ENCODE assay signal across 24 cellular contexts in the genomic region with DNA sequence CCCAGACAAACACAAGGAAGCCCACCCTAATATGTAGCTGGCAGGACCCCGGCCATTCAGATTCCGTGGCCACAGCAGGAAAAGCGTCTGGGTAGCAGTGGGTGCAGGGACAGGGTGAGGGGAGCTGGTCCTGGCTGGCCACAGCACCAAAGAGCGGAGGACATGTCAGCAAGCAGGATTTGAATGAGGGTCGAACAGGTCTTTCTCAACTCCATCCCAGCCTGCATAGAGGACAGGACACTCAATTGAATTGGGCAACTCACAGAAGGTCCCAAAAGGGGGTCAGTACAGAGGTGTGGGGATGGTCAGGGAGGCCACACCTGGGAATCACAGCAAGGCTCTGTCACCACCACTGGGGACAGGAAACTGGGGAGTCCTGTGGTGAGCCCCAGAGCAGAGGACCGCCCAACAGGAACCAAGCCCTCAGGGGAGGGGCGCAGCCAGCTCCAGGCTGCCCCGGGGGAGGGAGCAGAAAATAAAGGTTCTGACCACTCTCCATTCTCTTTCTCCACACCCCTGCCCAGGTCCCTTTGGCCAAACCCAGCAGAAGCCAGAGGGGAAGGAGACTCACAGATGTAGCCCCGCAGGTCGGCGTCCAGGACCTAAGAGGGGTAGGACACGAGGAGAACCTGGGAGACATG.
DNase-seq lines count a peak whose midpoint lies in the region; ATAC-seq and TF ChIP-seq lines count a peak whose summit lies in the region.
"Had no signal": no experiment of that assay in that cellular context is flagged by ENCODE, and none has a peak within 500 bp of the region (broad histone marks: within the 10 kb centered on the region; RNA-seq: fewer than 3 reads in every experiment).

No MANE protein-coding gene starts in this region.

- H3K27me3 Mint-ChIP-seq in effector memory CD8-positive, alpha-beta T cell: peaks cover 13 to 32% of the 10 kb centered on the region in 2 donors
- H3K27me3 Mint-ChIP-seq: CD4-positive, CD25-positive, alpha-beta regulatory T cell had no signal

- TF ChIP-seq CTCF in right atrium auricular region (IDR thresholded peaks at IDR 0.05): no peak
- TF ChIP-seq CTCF in sigmoid colon (IDR thresholded peaks at IDR 0.05): no peak

- no peaks in the 10 kb centered on the region for H3K4me1 Mint-ChIP-seq in effector memory CD8-positive, alpha-beta T cell (ENCODE audit: low read depth in 2 of 2)

- no peaks in the 10 kb centered on the region for H3K36me3 ChIP-seq in right atrium auricular region
- no peaks in the 10 kb centered on the region for H3K36me3 ChIP-seq in sigmoid colon
- H3K36me3 ChIP-seq: BE2C had no signal

- H3K9me3 Mint-ChIP-seq in effector memory CD8-positive, alpha-beta T cell: no peaks in the 10 kb centered on the region

- no peaks in the 10 kb centered on the region for H3K36me3 Mint-ChIP-seq in effector memory CD8-positive, alpha-beta T cell (ENCODE audit: insufficient read depth)
- H3K36me3 Mint-ChIP-seq: CD4-positive, CD25-positive, alpha-beta regulatory T cell had no signal

- intact Hi-C loops in Right ventricle myocardium inferior (cut with DNase I) (no loop called here), sigmoid colon (cut with DNase I) (no loop called here)

- WGBS in sigmoid colon, 2 donors: 76 to 83% methylated on average over 12 of the region's 12 CpGs

- H3K27ac Mint-ChIP-seq in effector memory CD8-positive, alpha-beta T cell: no peak overlapping the region
- H3K27ac Mint-ChIP-seq: CD4-positive, CD25-positive, alpha-beta regulatory T cell had no signal

- TF ChIP-seq POLR2A in sigmoid colon (IDR thresholded peaks at IDR 0.05): no peak

- H3K27ac ChIP-seq in right atrium auricular region: no peak overlapping the region
- H3K27ac ChIP-seq in sigmoid colon: no peak overlapping the region

- DNase-seq in Right ventricle myocardium inferior (ENCODE audit: missing footprints): peak; percentile 25
- no peak for DNase-seq in right atrium auricular region (ENCODE audit: low spot score)
- peak; percentile 19 for DNase-seq in left lobe of liver (ENCODE audit: low spot score)
- DNase-seq in sigmoid colon: peak; percentile 55
- no peak for DNase-seq in OCI-M2 (lab: John Stamatoyannopoulos, UW; ENCODE audit: unreplicated experiment)
- no peak for DNase-seq in stimulated activated naive CD8-positive, alpha-beta T cell treated with anti-CD3 and anti-CD28 coated beads, Interleukin-15, Interleukin-2, amounts not matched to agents 100 U/mL and 50 U/mL, for 24 hours
- DNase-seq in activated T-cell treated with anti-CD3 and anti-CD28 coated beads, Interleukin-2, amount 50 U/mL, for 48 hours: no peak
- no peak for DNase-seq in effector memory CD8-positive, alpha-beta T cell
- DNase-seq: 8988T; ACHN; BE2C; CD4-positive, CD25-positive, alpha-beta regulatory T cell; DMS153; DND-41; Kasumi-1; MV-4-11; NCI-H1105; NCI-H1436 treated with DMSO at 0.1 percent for 48 hours; NCI-H1930; NCI-H2227 treated with DMSO at 0.1 percent for 48 hours; NCI-H526 treated with DMSO at 0.1 percent for 48 hours; RPMI8226; SHP77 had no signal

- H3K9me3 ChIP-seq in right atrium auricular region: peaks cover 0 to 3% of the 10 kb centered on the region in 2 donors
- H3K9me3 ChIP-seq in sigmoid colon: peaks cover 0 to 3% (median 0%) of the 10 kb centered on the region in 4 donors
- H3K9me3 ChIP-seq: BE2C had no signal

- no peaks in the 10 kb centered on the region for H3K27me3 ChIP-seq in right atrium auricular region
- no peaks in the 10 kb centered on the region for H3K27me3 ChIP-seq in sigmoid colon
- H3K27me3 ChIP-seq: BE2C had no signal

- TF ChIP-seq EP300 in sigmoid colon (IDR thresholded peaks at IDR 0.05): no peak

- H3K4me1 ChIP-seq in right atrium auricular region (no peaks in the 10 kb centered on the region), sigmoid colon (no peaks in the 10 kb centered on the region)
- H3K4me1 ChIP-seq: BE2C had no signal

- no peak overlapping the region for H3K4me3 Mint-ChIP-seq in effector memory CD8-positive, alpha-beta T cell
- H3K4me3 Mint-ChIP-seq: CD4-positive, CD25-positive, alpha-beta regulatory T cell had no signal

- ATAC-seq in Right ventricle myocardium inferior (no peak), left lobe of liver (no peak)
- no peak for ATAC-seq in stimulated activated naive CD8-positive, alpha-beta T cell treated with anti-CD3 and anti-CD28 coated beads, Interleukin-15, Interleukin-2, amounts not matched to agents 100 U/mL and 50 U/mL, for 24 hours
- ATAC-seq in effector memory CD8-positive, alpha-beta T cell (replicated peaks): no peak
- ATAC-seq: K562 had no signal

- H3K4me3 ChIP-seq in right atrium auricular region (no peak overlapping the region), sigmoid colon (no peak overlapping the region)
- H3K4me3 ChIP-seq: K562 had no signal

Comparison
In these comparisons a context has a peak if more than half of its experiments do, and no peak if none do; other contexts are left out.
1. DNase-seq: peak in Right ventricle myocardium inferior (single experiment), left lobe of liver (single experiment) and sigmoid colon (single experiment); none in right atrium auricular region (single experiment), OCI-M2 (single experiment), stimulated activated naive CD8-positive, alpha-beta T cell treated with anti-CD3 and anti-CD28 coated beads, Interleukin-15, Interleukin-2, amounts not matched to agents 100 U/mL and 50 U/mL, for 24 hours (single experiment), activated T-cell treated with anti-CD3 and anti-CD28 coated beads, Interleukin-2, amount 50 U/mL, for 48 hours (0 of 2) and effector memory CD8-positive, alpha-beta T cell (0 of 3).